18 cellular contexts compared by ENCODE assay signal in genomic region chr5:132886064-132886823, GRCh38. TPM values are rescaled to one million over a fixed set of nuclear protein-coding genes. Genes with fewer than 3 reads are reported as not detected.
DNase-seq lines count a peak whose midpoint lies in the region; ATAC-seq and TF ChIP-seq lines count a peak whose summit lies in the region.
"Had no signal": no experiment of that assay in that cellular context is flagged by ENCODE, and none has a peak within 500 bp of the region (broad histone marks: within the 10 kb centered on the region; RNA-seq: fewer than 3 reads in every experiment).

No MANE protein-coding gene starts in this region.

- peaks cover 73% of the 10 kb centered on the region for H3K36me3 Mint-ChIP-seq in activated B cell treated with CpG ODN at 0.5 μM for 24 hours (ENCODE audit: low read depth)

- no peak overlapping the region for H2BK20ac ChIP-seq in IMR-90 (ENCODE audit: low read depth, low read length)

- H3K4me3 ChIP-seq in IMR-90 (ENCODE audit: insufficient read depth, low read depth, low read length) (no peak overlapping the region), smooth muscle cell (no peak overlapping the region), tibial nerve (no peak overlapping the region)
- H3K4me3 ChIP-seq: gastroesophageal sphincter, right atrium auricular region had no signal

- H3K27me3 Mint-ChIP-seq in activated B cell treated with CpG ODN at 0.5 μM for 24 hours, result no peaks in the 10 kb centered on the region

- no peak overlapping the region for H2AK9ac ChIP-seq in IMR-90 (replicated peaks; ENCODE audit: low read depth, low read length, poor library complexity)

- H3K23ac ChIP-seq in IMR-90 (ENCODE audit: low read depth, low read length), result no peak overlapping the region

- TF ChIP-seq POLR2A in IMR-90 (IDR thresholded peaks at IDR 0.05; ENCODE audit: low read depth, low read length) (no peak), tibial nerve (IDR thresholded peaks at IDR 0.05) (no peak)

- H3K9ac ChIP-seq in IMR-90 (ENCODE audit: low read depth, low read length), result no peak overlapping the region
- no peak overlapping the region for H3K9ac ChIP-seq in smooth muscle cell (ENCODE audit: low read depth)

- 0 out of 2 replicates have a peak, but pooled peaks cover 2% of the 10 kb centered on the region for H3K4me1 ChIP-seq in IMR-90 (ENCODE audit: control insufficient read depth, insufficient read depth, low read length)
- no peaks in the 10 kb centered on the region for H3K4me1 ChIP-seq in smooth muscle cell (ENCODE audit: low read depth)
- peaks cover 0 to 11% (median 0%) of the 10 kb centered on the region in 4 donors for H3K4me1 ChIP-seq in tibial nerve
- H3K4me1 ChIP-seq: gastroesophageal sphincter, right atrium auricular region had no signal

- H3K36me3 ChIP-seq in IMR-90 (ENCODE audit: control insufficient read depth, insufficient read depth, low read length), result peaks cover 45% of the 10 kb centered on the region
- H3K36me3 ChIP-seq in smooth muscle cell (ENCODE audit: low read depth), result peaks cover 49% of the 10 kb centered on the region
- H3K36me3 ChIP-seq in tibial nerve, result peaks cover 3 to 84% (median 13%) of the 10 kb centered on the region in 3 donors

- no peak overlapping the region for H3K27ac ChIP-seq in IMR-90 (ENCODE audit: insufficient read depth, low read length)
- peak overlapping the region; percentile 5 for H3K27ac ChIP-seq in layer of hippocampus (ENCODE audit: low read depth, low read length)
- H3K27ac ChIP-seq in smooth muscle cell (ENCODE audit: low read depth), result peak overlapping the region; percentile 1
- H3K27ac ChIP-seq in tibial nerve, result no peak overlapping the region
- H3K27ac ChIP-seq: gastroesophageal sphincter, right atrium auricular region had no signal

- TF ChIP-seq EP300 in tibial nerve (IDR thresholded peaks at IDR 0.05), result no peak

- H2AFZ ChIP-seq in IMR-90 (replicated peaks; ENCODE audit: low read length, poor library complexity), result no peak overlapping the region
- H2AFZ ChIP-seq in smooth muscle cell (ENCODE audit: low read depth), result no peak overlapping the region

- peaks cover 20% of the 10 kb centered on the region for H3K79me2 ChIP-seq in smooth muscle cell (ENCODE audit: low read depth)

- H3F3A ChIP-seq in smooth muscle cell (ENCODE audit: low read depth), result peaks cover 22% of the 10 kb centered on the region

- no peak overlapping the region for H3K4me2 ChIP-seq in IMR-90 (ENCODE audit: low read depth, low read length)
- H3K4me2 ChIP-seq in smooth muscle cell, result no peak overlapping the region

- peaks cover 7 to 14% of the 10 kb centered on the region in 2 experiments for H3K79me1 ChIP-seq in IMR-90 (ENCODE audit: low read depth in 1 of 2, low read length in 2 of 2)

- ATAC-seq in IMR-90 (ENCODE audit: low read depth) (no peak), activated B cell treated with CpG ODN at 0.5 μM for 24 hours (ENCODE audit: low read depth) (peak; percentile 72), GM21737 (IDR thresholded peaks at IDR 0.05; ENCODE audit: unreplicated experiment) (no peak)
- ATAC-seq: activated CD4-positive, CD25-positive, alpha-beta regulatory T cell treated with anti-CD3 and anti-CD28 coated beads, Interleukin-2, amount 50 U/mL, for 24 hours; gastroesophageal sphincter had no signal

- H4K20me1 ChIP-seq in IMR-90 (ENCODE audit: insufficient read depth, low read length), result no peaks in the 10 kb centered on the region; the same call in 1 of the 2 replicates
- H4K20me1 ChIP-seq in smooth muscle cell (ENCODE audit: low read depth), result peaks cover 95% of the 10 kb centered on the region

- no peak overlapping the region for H4K5ac ChIP-seq in IMR-90 (ENCODE audit: low read depth, low read length)

- intact Hi-C loops in IMR-90 (cut with micrococcal nuclease) (no loop called here), activated B cell treated with CpG ODN at 0.5 μM for 24 hours (cut with micrococcal nuclease) (loop anchor here (10.0 kb wide), 1 partner anchor 291 kb away; no protein-coding TSS in a partner anchor)

- WGBS in IMR-90 (ENCODE audit: extremely low coverage in 2 of 2, insufficient read length in 1 of 2), 2 experiments, result 100% methylated on average over 2 of the region's 11 CpGs; no CpG with 5 or more reads in 1 of the 2 experiments
- 97% methylated on average over 11 of the region's 11 CpGs for WGBS in smooth muscle cell (ENCODE audit: low lambda C conversion rate)
- WGBS in tibial nerve, 2 donors, result 92 to 93% methylated on average over 11 of the region's 11 CpGs

- peaks cover 12% of the 10 kb centered on the region for H3K4me1 Mint-ChIP-seq in activated B cell treated with CpG ODN at 0.5 μM for 24 hours

- no peak overlapping the region for H3K56ac ChIP-seq in IMR-90 (ENCODE audit: extremely low read depth, insufficient read depth, low read length)

- no peak for TF ChIP-seq RAD21 in IMR-90 (IDR thresholded peaks at IDR 0.05; ENCODE audit: low read length)

- H3K4ac ChIP-seq in IMR-90 (ENCODE audit: low read depth, low read length), result no peak overlapping the region

- H2AK5ac ChIP-seq in IMR-90 (ENCODE audit: low read depth, low read length), result no peak overlapping the region

- CTCF ChIA-PET in IMR-90 (lab: Yijun Ruan, JAX) (interaction anchor here (0.6 kb wide), 1 partner anchor 171 kb away, joined by 3 read pairs; no protein-coding TSS in a partner anchor), activated B cell treated with CpG ODN at 0.5 μM for 24 hours (lab: Charles Lee) (interaction anchor here (0.7 to 2.0 kb wide), 2 partner anchors 132 to 500 kb away, joined by 3 to 4 read pairs; no protein-coding TSS in a partner anchor)

- no peak overlapping the region for H2BK5ac ChIP-seq in IMR-90 (ENCODE audit: low read depth, low read length, poor library complexity, severe bottlenecking)

- H3K9me3 Mint-ChIP-seq in activated B cell treated with CpG ODN at 0.5 μM for 24 hours, result no peaks in the 10 kb centered on the region
- H3K9me3 Mint-ChIP-seq: activated T-helper 1 cell treated with anti-CD3 and anti-CD28 coated beads, Interleukin-12 subunit alpha, Interleukin-12 subunit beta, Interleukin-2, Interleukin-4 antibody, amounts not matched to agents 30 ng/mL and 10 ng/mL and 1 ng/mL, durations not matched to agents 14 hours and 24 hours and 36 hours; T-helper 2 cell treated with Interferon-gamma antibody and Interleukin-4, amounts not matched to agents 5 μg/mL and 100 μg/mL, for 36 hours had no signal

- no TSS peak for BruUV-seq in IMR-90 (replicated peaks; lab: Mats Ljungman, UMichigan)

- peak overlapping the region; percentile 62 for H3K27ac Mint-ChIP-seq in activated B cell treated with CpG ODN at 0.5 μM for 24 hours
- H3K27ac Mint-ChIP-seq: T-helper 2 cell treated with Interferon-gamma antibody and Interleukin-4, amounts not matched to agents 5 μg/mL and 100 μg/mL, for 36 hours had no signal

- no peak overlapping the region for H4K91ac ChIP-seq in IMR-90 (ENCODE audit: insufficient read depth, low read depth, low read length)

- H3K9me1 ChIP-seq in IMR-90 (ENCODE audit: insufficient read depth, low read length), result no peaks in the 10 kb centered on the region; the same call in 1 of the 2 replicates

- H3K14ac ChIP-seq in IMR-90 (replicated peaks; ENCODE audit: low read depth, low read length), result no peak overlapping the region

- H3K27me3 ChIP-seq in IMR-90 (ENCODE audit: control insufficient read depth, insufficient read depth, low read length) (no peaks in the 10 kb centered on the region), layer of hippocampus (ENCODE audit: control insufficient read depth, insufficient read depth, low read length) (no peaks in the 10 kb centered on the region), smooth muscle cell (ENCODE audit: low read depth) (no peaks in the 10 kb centered on the region), tibial nerve (no peaks in the 10 kb centered on the region)
- H3K27me3 ChIP-seq: gastroesophageal sphincter, right atrium auricular region had no signal

- DNase-seq in IMR-90, result no peak
- DNase-seq in activated B cell treated with CpG ODN at 0.5 μM for 24 hours, result no peak
- DNase-seq in smooth muscle cell (lab: John Stamatoyannopoulos, UW; ENCODE audit: unreplicated experiment), result no peak
- DNase-seq in tibial nerve (ENCODE audit: low spot score in 2 of 2), result no peak
- no peak for DNase-seq in NCI-H2029 treated with DMSO at 0.1 percent for 48 hours (lab: John Stamatoyannopoulos, UW)
- DNase-seq: activated CD8-positive, alpha-beta memory T cell treated with anti-CD3 and anti-CD28 coated beads for 24 hours; COR-L47; EL; NCI-H1417 treated with DMSO at 0.1 percent for 48 hours; NCI-H2171 had no signal

- no peak overlapping the region for H4K8ac ChIP-seq in IMR-90 (ENCODE audit: low read depth in 2 of 2, low read length in 2 of 2)

- no peak overlapping the region for H3K18ac ChIP-seq in IMR-90 (ENCODE audit: low read depth, low read length)

- no peak overlapping the region for H3K4me3 Mint-ChIP-seq in activated B cell treated with CpG ODN at 0.5 μM for 24 hours
- H3K4me3 Mint-ChIP-seq: activated T-helper 1 cell treated with anti-CD3 and anti-CD28 coated beads, Interleukin-12 subunit alpha, Interleukin-12 subunit beta, Interleukin-2, Interleukin-4 antibody, amounts not matched to agents 30 ng/mL and 10 ng/mL and 1 ng/mL, durations not matched to agents 14 hours and 24 hours and 36 hours; T-helper 2 cell treated with Interferon-gamma antibody and Interleukin-4, amounts not matched to agents 5 μg/mL and 100 μg/mL, for 36 hours had no signal

- H2BK15ac ChIP-seq in IMR-90 (ENCODE audit: low read depth, low read length), result no peak overlapping the region

- dilution Hi-C loops in IMR-90 (cut with HindIII; ENCODE audit: low sequenced_read_pairs, unreplicated experiment), result no loop called here

- TF ChIP-seq CTCF in IMR-90 (conservative IDR thresholded peaks at IDR 0.05; ENCODE audit: low read depth, low read length) (no peak), activated B cell treated with CpG ODN at 0.5 μM for 24 hours (IDR thresholded peaks at IDR 0.05) (no peak), smooth muscle cell (IDR thresholded peaks at IDR 0.05; ENCODE audit: borderline replicate concordance, insufficient read depth, poor library complexity, severe bottlenecking) (no peak), tibial nerve (IDR thresholded peaks at IDR 0.05) (no peak)

- H2BK120ac ChIP-seq in IMR-90 (ENCODE audit: low read depth, low read length), result no peak overlapping the region

- POLR2A ChIA-PET in IMR-90 (lab: Charles Lee; ENCODE audit: unreplicated experiment) (interaction anchor here (0.7 kb wide), 1 partner anchor 41 kb away, joined by 4 read pairs; no protein-coding TSS in a partner anchor), activated B cell treated with CpG ODN at 0.5 μM for 24 hours (lab: Charles Lee) (interaction anchor here (0.5 kb wide), 1 partner anchor 53 kb away, joined by 5 read pairs; no protein-coding TSS in a partner anchor)

- in situ Hi-C loops in IMR-90 (cut with MboI; ENCODE audit: low sequenced_read_pairs), result no loop called here

- H3K9me3 ChIP-seq in IMR-90 (ENCODE audit: control insufficient read depth, insufficient read depth, low read length) (no peaks in the 10 kb centered on the region), smooth muscle cell (replicated peaks; ENCODE audit: low read depth) (no peaks in the 10 kb centered on the region), tibial nerve (no peaks in the 10 kb centered on the region)
- H3K9me3 ChIP-seq: gastroesophageal sphincter, right atrium auricular region had no signal

RNA-seq across cellular contexts. Expression of gene LEAP2, which starts 12.8 kb away (rescaled TPM):
- total RNA-seq in IMR-90 (2012; rRNA removed) (under 0.01 TPM in 2 replicates), activated B cell treated with CpG ODN at 0.5 μM for 24 hours (2.5 and 3.3 TPM in 2 replicates), smooth muscle cell (0.27 and 0.45 TPM in 2 replicates), tibial nerve (1 to 10 TPM; 1.7 to 3.9 (median 2.5) TPM)
- polyA plus RNA-seq in IMR-90 (2012; rRNA removed) (0.23 and 0.36 TPM in 2 replicates), smooth muscle cell (0.55 and 3.2 TPM in 2 replicates)
- 0.04 and 0.10 TPM in 2 replicates for polyA plus RNA-seq in IMR-90 (2012; cell fraction: cytosol; rRNA removed)
- 0.55 and 3.5 TPM in 2 replicates for polyA plus RNA-seq in IMR-90 (2012; cell fraction: nucleus; rRNA removed; ENCODE audit: low replicate concordance)

RNA-seq across cellular contexts. Expression of gene UQCRQ, which starts 19.8 kb away (rescaled TPM):
- total RNA-seq in IMR-90 (2012; rRNA removed), result 69.7 and 73.7 TPM in 2 replicates
- polyA plus RNA-seq in IMR-90 (2012; rRNA removed), result 292 and 406 TPM in 2 replicates
- 213 and 412 TPM in 2 replicates for polyA plus RNA-seq in IMR-90 (2012; cell fraction: cytosol; rRNA removed)
- polyA plus RNA-seq in IMR-90 (2012; cell fraction: nucleus; rRNA removed; ENCODE audit: low replicate concordance), result 72.8 and 108 TPM in 2 replicates
- 197 and 218 TPM in 2 replicates for total RNA-seq in activated B cell treated with CpG ODN at 0.5 μM for 24 hours
- 137 and 162 TPM in 2 replicates for total RNA-seq in smooth muscle cell
- polyA plus RNA-seq in smooth muscle cell, result 1,065 and 1,128 TPM in 2 replicates
- total RNA-seq in tibial nerve, result 100 to 1,000 TPM in 3 of 4 donors, 10 to 100 TPM in 1; 69.8 to 143 (median 118) TPM

RNA-seq across cellular contexts. Expression of gene GDF9, which starts 20.0 kb away (rescaled TPM):
- total RNA-seq in IMR-90 (2012; rRNA removed) (0.18 and 0.28 TPM in 2 replicates), activated B cell treated with CpG ODN at 0.5 μM for 24 hours (0.29 and 0.39 TPM in 2 replicates), smooth muscle cell (1.9 and 2.3 TPM in 2 replicates), tibial nerve (under 1 TPM in 2 of 4 donors, not detected in 2; 0.44 to 0.60 TPM)
- polyA plus RNA-seq in IMR-90 (2012; rRNA removed) (0.16 and 0.21 TPM in 2 replicates), smooth muscle cell (0.46 and 0.66 TPM in 2 replicates)
- polyA plus RNA-seq in IMR-90 (2012; cell fraction: cytosol; rRNA removed), result 0.01 and 0.02 TPM in 2 replicates
- polyA plus RNA-seq in IMR-90 (2012; cell fraction: nucleus; rRNA removed; ENCODE audit: low replicate concordance), result 0.14 and 0.57 TPM in 2 replicates
- total RNA-seq: H1 had no signal

RNA-seq across cellular contexts. Expression of gene SHROOM1, which starts 55.8 kb away (rescaled TPM):
- total RNA-seq in IMR-90 (2012; rRNA removed) (1.4 and 2.5 TPM in 2 replicates), activated B cell treated with CpG ODN at 0.5 μM for 24 hours (1.5 and 2.4 TPM in 2 replicates), smooth muscle cell (3.0 and 12.0 TPM in 2 replicates), tibial nerve (10 to 100 TPM; 29.1 to 67.5 (median 38.5) TPM)
- polyA plus RNA-seq in IMR-90 (2012; rRNA removed) (6.3 and 8.8 TPM in 2 replicates), smooth muscle cell (5.9 and 10.2 TPM in 2 replicates)
- polyA plus RNA-seq in IMR-90 (2012; cell fraction: cytosol; rRNA removed), result 4.1 and 9.0 TPM in 2 replicates
- 28.6 and 53.5 TPM in 2 replicates for polyA plus RNA-seq in IMR-90 (2012; cell fraction: nucleus; rRNA removed; ENCODE audit: low replicate concordance)

Comparison
In these comparisons a context has a peak if more than half of its experiments do, and no peak if none do; other contexts are left out.
1. H3K27ac ChIP-seq: peak in layer of hippocampus (single experiment) and smooth muscle cell (single experiment); none in IMR-90 (single experiment) and tibial nerve (0 of 4).